ENCODE assay signal across 8 cellular contexts in the genomic region with DNA sequence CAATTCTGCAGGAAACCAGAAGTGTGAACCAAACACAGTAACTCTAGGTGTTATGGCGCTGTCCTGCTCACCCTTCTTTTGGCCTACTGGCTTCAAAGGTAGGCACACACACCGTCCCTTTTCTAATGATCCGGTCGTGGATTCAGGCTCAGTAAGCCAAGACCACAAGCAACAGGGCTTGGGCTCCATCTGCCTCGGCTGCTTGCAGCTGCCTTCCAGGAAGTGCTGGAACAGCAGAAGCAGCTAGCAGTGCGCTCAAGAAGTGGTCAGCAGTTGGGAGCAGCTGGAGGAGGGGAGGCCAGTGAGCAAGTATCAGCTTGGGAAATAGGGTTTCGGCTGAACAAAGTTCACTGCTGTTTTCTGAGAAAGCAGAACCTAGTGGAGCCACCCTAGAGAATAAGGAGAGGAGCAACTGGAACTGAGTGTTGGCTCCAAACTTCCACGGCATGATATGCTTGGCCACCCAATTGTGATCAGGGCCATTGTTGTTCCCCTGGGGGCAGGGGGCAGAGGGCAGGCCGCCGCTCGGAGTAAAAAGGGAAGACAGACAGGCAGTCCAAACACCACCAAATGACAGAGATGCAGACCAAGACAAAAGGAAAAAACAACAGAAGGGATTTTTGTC.
DNase-seq lines count a peak whose midpoint lies in the region; TF ChIP-seq lines count a peak whose summit lies in the region.

No MANE protein-coding gene starts in this region.

- peak overlapping the region; percentile 95 for H3K27ac ChIP-seq in OCI-LY1 (ENCODE audit: low read depth, low read length, poor library complexity, severe bottlenecking)

- H3K36me3 Mint-ChIP-seq in dendritic cell treated with granulocyte-macrophage colony-stimulating factor and Interleukin-4, amounts not matched to agents 40 ng/mL and 50 ng/mL, for 4 days (ENCODE audit: low read depth) = peaks cover 14% of the 10 kb centered on the region

- no peaks in the 10 kb centered on the region for H3K27me3 Mint-ChIP-seq in dendritic cell treated with granulocyte-macrophage colony-stimulating factor and Interleukin-4, amounts not matched to agents 40 ng/mL and 50 ng/mL, for 4 days

- H3K36me3 ChIP-seq in OCI-LY1 (ENCODE audit: insufficient read depth, low read length) = no peaks in the 10 kb centered on the region

- peak overlapping the region; percentile 52 for H2AFZ ChIP-seq in OCI-LY1 (ENCODE audit: low read length)

- no peaks in the 10 kb centered on the region for H3K9me3 ChIP-seq in OCI-LY1 (ENCODE audit: low read length)

- H3K9me3 Mint-ChIP-seq in dendritic cell treated with granulocyte-macrophage colony-stimulating factor and Interleukin-4, amounts not matched to agents 40 ng/mL and 50 ng/mL, for 4 days = no peaks in the 10 kb centered on the region

- peak overlapping the region; percentile 61 for H3K4me3 Mint-ChIP-seq in dendritic cell treated with granulocyte-macrophage colony-stimulating factor and Interleukin-4, amounts not matched to agents 40 ng/mL and 50 ng/mL, for 4 days

- H3K4me3 ChIP-seq in OCI-LY1 (ENCODE audit: low read depth, low read length, poor library complexity, severe bottlenecking) = no peak overlapping the region

- H3K4me1 Mint-ChIP-seq in dendritic cell treated with granulocyte-macrophage colony-stimulating factor and Interleukin-4, amounts not matched to agents 40 ng/mL and 50 ng/mL, for 4 days (ENCODE audit: low read depth) = peaks cover 77% of the 10 kb centered on the region

- H3F3A ChIP-seq in OCI-LY1 (ENCODE audit: insufficient read depth, low read length) = no peaks in the 10 kb centered on the region

- peak overlapping the region; percentile 98 for H3K27ac Mint-ChIP-seq in dendritic cell treated with granulocyte-macrophage colony-stimulating factor and Interleukin-4, amounts not matched to agents 40 ng/mL and 50 ng/mL, for 4 days

- H3K4me1 ChIP-seq in OCI-LY1 (ENCODE audit: insufficient read depth, low read length, severe bottlenecking) = peaks cover 63% of the 10 kb centered on the region

- intact Hi-C loops in dendritic cell treated with granulocyte-macrophage colony-stimulating factor and Interleukin-4, amounts not matched to agents 40 ng/mL and 50 ng/mL, for 4 days (cut with micrococcal nuclease) = loop anchor here (2.0 to 5.0 kb wide), 3 partner anchors 28 to 343 kb away; a partner anchor contains a TSS

- DNase-seq in SIG-M5 treated with dmso at 0.1 percent for 504 hours (lab: John Stamatoyannopoulos, UW; ENCODE audit: unreplicated experiment) = peak; percentile 97
- DNase-seq in SIG-M5 (lab: John Stamatoyannopoulos, UW) = no peak
- peak; percentile 93 for DNase-seq in myocyte (ENCODE audit: low read depth)
- DNase-seq in DMS79 treated with DMSO at 0.1 percent for 48 hours (lab: John Stamatoyannopoulos, UW) = no peak
- no peak for DNase-seq in 8988T
- DNase-seq in stimulated activated CD4-positive, alpha-beta T cell treated with anti-CD3 and anti-CD28 coated beads, Interleukin-4, amount 100 ng/mL, for 24 hours = no peak

- H4K20me1 ChIP-seq in OCI-LY1 (ENCODE audit: insufficient read depth, low read length) = no peaks in the 10 kb centered on the region

- peak overlapping the region; percentile 43 for H3K4me2 ChIP-seq in OCI-LY1 (ENCODE audit: low read length)

- no peak for TF ChIP-seq CTCF in OCI-LY1 (IDR thresholded peaks at IDR 0.05; ENCODE audit: low read length)

- peak overlapping the region; percentile 43 for H3K9ac ChIP-seq in OCI-LY1 (ENCODE audit: low read length)

- no peaks in the 10 kb centered on the region for H3K79me2 ChIP-seq in OCI-LY1 (ENCODE audit: insufficient read depth, low read length)

- H3K9me2 ChIP-seq in OCI-LY1 (ENCODE audit: low read depth, low read length) = no peaks in the 10 kb centered on the region

- no peaks in the 10 kb centered on the region for H3K27me3 ChIP-seq in OCI-LY1 (ENCODE audit: insufficient read depth, low read length)

Comparison
In these comparisons a context has a peak if more than half of its experiments do, and no peak if none do; other contexts are left out.
1. DNase-seq: peak in SIG-M5 treated with dmso at 0.1 percent for 504 hours (single experiment) and myocyte (single experiment); none in SIG-M5 (single experiment), DMS79 treated with DMSO at 0.1 percent for 48 hours (single experiment), 8988T (single experiment) and stimulated activated CD4-positive, alpha-beta T cell treated with anti-CD3 and anti-CD28 coated beads, Interleukin-4, amount 100 ng/mL, for 24 hours (single experiment).